35 cellular contexts compared by ENCODE assay signal in the genomic region with DNA sequence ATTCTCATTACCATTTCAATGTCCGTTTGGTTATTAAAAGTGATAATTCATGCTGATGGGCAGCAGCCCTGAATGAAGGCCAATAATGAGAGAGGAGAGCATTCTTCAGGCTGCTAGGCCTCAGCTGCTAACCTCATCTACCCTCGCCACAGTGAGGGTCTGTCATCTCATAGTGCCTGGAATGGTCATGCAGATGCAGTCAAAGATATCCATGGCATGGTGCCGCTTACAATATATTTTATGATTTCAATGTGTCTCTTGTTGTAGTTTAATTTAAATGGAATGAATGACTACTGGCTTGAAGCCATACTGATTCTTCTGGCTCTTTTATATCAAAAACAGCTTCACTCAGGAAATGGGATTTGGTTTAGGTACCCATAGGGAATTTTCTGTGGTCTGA.
"Had no signal": no experiment of that assay in that cellular context is flagged by ENCODE, and none has a peak within 500 bp of the region (broad histone marks: within the 10 kb centered on the region; RNA-seq: fewer than 3 reads in every experiment).

No MANE protein-coding gene starts in this region.

- H3K27ac ChIP-seq: adrenal gland, body of pancreas, breast epithelium, cardiac muscle cell, colonic mucosa, gastroesophageal sphincter had no signal

- H3K27me3 Mint-ChIP-seq: activated CD4-positive, alpha-beta memory T cell treated with anti-CD3 and anti-CD28 coated beads for 36 hours; activated CD4-positive, alpha-beta T cell treated with anti-CD3 and anti-CD28 coated beads, Interleukin-2, amount 10 ng/mL, durations not matched to agents 24 days and 14 days; activated CD8-positive, alpha-beta memory T cell treated with anti-CD3 and anti-CD28 coated beads, Interleukin-2, amount 10 ng/mL, durations not matched to agents 7 days and 5 days; activated naive CD8-positive, alpha-beta T cell treated with anti-CD3 and anti-CD28 coated beads, Interleukin-2, amount 50 U/mL, for 24 hours had no signal

- H3K4me3 Mint-ChIP-seq: activated CD4-positive, alpha-beta memory T cell treated with anti-CD3 and anti-CD28 coated beads for 36 hours; activated CD4-positive, alpha-beta T cell treated with anti-CD3 and anti-CD28 coated beads for 36 hours; activated CD4-positive, alpha-beta T cell treated with anti-CD3 and anti-CD28 coated beads, Interleukin-2, amount 10 ng/mL, durations not matched to agents 24 days and 14 days; activated CD8-positive, alpha-beta memory T cell treated with anti-CD3 and anti-CD28 coated beads, Interleukin-2, amount 10 ng/mL, durations not matched to agents 7 days and 5 days; activated CD8-positive, alpha-beta T cell treated with anti-CD3 and anti-CD28 coated beads, Interleukin-2, amount 10 ng/mL, durations not matched to agents 7 days and 5 days; activated naive CD4-positive, alpha-beta T cell treated with anti-CD3 and anti-CD28 coated beads for 36 hours; activated naive CD4-positive, alpha-beta T cell treated with anti-CD3 and anti-CD28 coated beads, Interleukin-2, amount 50 U/mL, for 24 hours; activated naive CD8-positive, alpha-beta T cell treated with anti-CD3 and anti-CD28 coated beads for 36 hours; activated naive CD8-positive, alpha-beta T cell treated with anti-CD3 and anti-CD28 coated beads, Interleukin-2, amount 50 U/mL, for 24 hours; activated T-helper 1 cell treated with anti-CD3 and anti-CD28 coated beads, Interleukin-12 subunit alpha, Interleukin-12 subunit beta, Interleukin-2, Interleukin-4 antibody, amounts not matched to agents 30 ng/mL and 10 ng/mL and 1 ng/mL, durations not matched to agents 14 hours and 24 hours and 36 hours; endodermal cell; T-helper 17 cell; T-helper 2 cell treated with Interferon-gamma antibody and Interleukin-4, amounts not matched to agents 5 μg/mL and 100 μg/mL, for 36 hours had no signal

- H3K4me1 ChIP-seq: body of pancreas, breast epithelium, colonic mucosa had no signal

- DNase-seq: activated CD4-positive, alpha-beta memory T cell treated with anti-CD3 and anti-CD28 coated beads for 36 hours; activated CD4-positive, alpha-beta T cell treated with anti-CD3 and anti-CD28 coated beads for 36 hours; activated CD4-positive, alpha-beta T cell treated with anti-CD3 and anti-CD28 coated beads, Interleukin-2, amount 10 ng/mL, durations not matched to agents 24 days and 14 days; activated CD4-positive, CD25-positive, alpha-beta regulatory T cell; activated CD4-positive, CD25-positive, alpha-beta regulatory T cell treated with anti-CD3 and anti-CD28 coated beads, Interleukin-2, amount 50 U/mL, for 72 hours; activated CD8-positive, alpha-beta memory T cell treated with anti-CD3 and anti-CD28 coated beads, Interleukin-2, amount 10 ng/mL, durations not matched to agents 7 days and 5 days; activated CD8-positive, alpha-beta memory T cell treated with anti-CD3 and anti-CD28 coated beads, Interleukin-2, amount 50 U/mL, for 4 hours; activated CD8-positive, alpha-beta T cell treated with anti-CD3 and anti-CD28 coated beads, Interleukin-2, amount 10 ng/mL, durations not matched to agents 7 days and 5 days; activated effector memory CD4-positive, alpha-beta T cell treated with anti-CD3 and anti-CD28 coated beads, Interleukin-2, amount 50 U/mL, for 16 hours; activated naive CD4-positive, alpha-beta T cell treated with anti-CD3 and anti-CD28 coated beads for 36 hours; activated naive CD8-positive, alpha-beta T cell treated with anti-CD3 and anti-CD28 coated beads for 36 hours; activated naive CD8-positive, alpha-beta T cell treated with anti-CD3 and anti-CD28 coated beads, Interleukin-2, amount 50 U/mL, for 24 hours; activated T-cell treated with anti-CD3 and anti-CD28 coated beads, Interleukin-2, amount 50 U/mL, for 1 hour; activated T-cell treated with anti-CD3 and anti-CD28 coated beads, Interleukin-2, amount 50 U/mL, for 48 hours; adrenal gland; aorta; body of pancreas; central memory CD4-positive, alpha-beta T cell; cerebellar nuclear complex; colonic mucosa; effector memory CD4-positive, alpha-beta T cell; endodermal cell; foreskin melanocyte; T-helper 1 cell; T-helper 17 cell; T1000 had no signal

- H3K36me3 Mint-ChIP-seq: activated CD4-positive, alpha-beta memory T cell treated with anti-CD3 and anti-CD28 coated beads for 36 hours; activated CD8-positive, alpha-beta memory T cell treated with anti-CD3 and anti-CD28 coated beads, Interleukin-2, amount 10 ng/mL, durations not matched to agents 7 days and 5 days; activated naive CD4-positive, alpha-beta T cell treated with anti-CD3 and anti-CD28 coated beads, Interleukin-2, amount 50 U/mL, for 24 hours; activated naive CD8-positive, alpha-beta T cell treated with anti-CD3 and anti-CD28 coated beads for 36 hours had no signal

- H3K4me3 ChIP-seq: adrenal gland, body of pancreas, breast epithelium, cardiac muscle cell, colonic mucosa, gastroesophageal sphincter, heart right ventricle had no signal

- H3K4me1 Mint-ChIP-seq: activated CD4-positive, alpha-beta T cell treated with anti-CD3 and anti-CD28 coated beads for 36 hours; activated CD4-positive, alpha-beta T cell treated with anti-CD3 and anti-CD28 coated beads, Interleukin-2, amount 10 ng/mL, durations not matched to agents 24 days and 14 days; activated CD8-positive, alpha-beta memory T cell treated with anti-CD3 and anti-CD28 coated beads, Interleukin-2, amount 10 ng/mL, durations not matched to agents 7 days and 5 days; activated naive CD4-positive, alpha-beta T cell treated with anti-CD3 and anti-CD28 coated beads, Interleukin-2, amount 50 U/mL, for 24 hours; activated naive CD8-positive, alpha-beta T cell treated with anti-CD3 and anti-CD28 coated beads for 36 hours; activated naive CD8-positive, alpha-beta T cell treated with anti-CD3 and anti-CD28 coated beads, Interleukin-2, amount 50 U/mL, for 24 hours; endodermal cell; T-helper 17 cell had no signal

- H3K27me3 ChIP-seq: adrenal gland, body of pancreas, breast epithelium, cardiac muscle cell, colonic mucosa, gastroesophageal sphincter, heart right ventricle had no signal

- ATAC-seq: activated CD4-positive, alpha-beta T cell treated with anti-CD3 and anti-CD28 coated beads for 36 hours; activated CD8-positive, alpha-beta memory T cell treated with anti-CD3 and anti-CD28 coated beads, Interleukin-2, amount 10 ng/mL, durations not matched to agents 7 days and 5 days; activated CD8-positive, alpha-beta T cell treated with anti-CD3 and anti-CD28 coated beads, Interleukin-2, amount 10 ng/mL, durations not matched to agents 7 days and 5 days; activated naive CD8-positive, alpha-beta T cell treated with anti-CD3 and anti-CD28 coated beads, Interleukin-2, amount 50 U/mL, for 24 hours; body of pancreas; esophagus mucosa; gastroesophageal sphincter; T-helper 17 cell had no signal

- H3K9me3 Mint-ChIP-seq: activated CD4-positive, alpha-beta memory T cell treated with anti-CD3 and anti-CD28 coated beads for 36 hours; activated CD4-positive, alpha-beta T cell treated with anti-CD3 and anti-CD28 coated beads, Interleukin-2, amount 10 ng/mL, durations not matched to agents 24 days and 14 days; activated naive CD4-positive, alpha-beta T cell treated with anti-CD3 and anti-CD28 coated beads for 36 hours; activated naive CD4-positive, alpha-beta T cell treated with anti-CD3 and anti-CD28 coated beads, Interleukin-2, amount 50 U/mL, for 24 hours; activated naive CD8-positive, alpha-beta T cell treated with anti-CD3 and anti-CD28 coated beads for 36 hours; activated naive CD8-positive, alpha-beta T cell treated with anti-CD3 and anti-CD28 coated beads, Interleukin-2, amount 50 U/mL, for 24 hours; activated T-helper 1 cell treated with anti-CD3 and anti-CD28 coated beads, Interleukin-12 subunit alpha, Interleukin-12 subunit beta, Interleukin-2, Interleukin-4 antibody, amounts not matched to agents 30 ng/mL and 10 ng/mL and 1 ng/mL, durations not matched to agents 14 hours and 24 hours and 36 hours; activated T-helper 2 cell treated with anti-CD3 and anti-CD28 coated beads, Interferon-gamma antibody, Interleukin-2, Interleukin-4, amounts not matched to agents 10 μg/mL and 5 μg/mL and 100 μg/mL, durations not matched to agents 14 hours and 24 hours and 36 hours; endodermal cell; T-helper 2 cell treated with Interferon-gamma antibody and Interleukin-4, amounts not matched to agents 5 μg/mL and 100 μg/mL, for 36 hours had no signal

- H3K9me3 ChIP-seq: adrenal gland, body of pancreas, breast epithelium, colonic mucosa, gastroesophageal sphincter, heart right ventricle had no signal

- H3K36me3 ChIP-seq: adrenal gland, breast epithelium, cardiac muscle cell, colonic mucosa, gastroesophageal sphincter, heart right ventricle had no signal

- H3K27ac Mint-ChIP-seq: activated CD4-positive, alpha-beta memory T cell treated with anti-CD3 and anti-CD28 coated beads for 36 hours; activated CD4-positive, alpha-beta T cell treated with anti-CD3 and anti-CD28 coated beads for 36 hours; activated CD4-positive, alpha-beta T cell treated with anti-CD3 and anti-CD28 coated beads, Interleukin-2, amount 10 ng/mL, durations not matched to agents 24 days and 14 days; activated CD8-positive, alpha-beta memory T cell treated with anti-CD3 and anti-CD28 coated beads, Interleukin-2, amount 10 ng/mL, durations not matched to agents 7 days and 5 days; activated CD8-positive, alpha-beta T cell treated with anti-CD3 and anti-CD28 coated beads, Interleukin-2, amount 10 ng/mL, durations not matched to agents 7 days and 5 days; activated naive CD4-positive, alpha-beta T cell treated with anti-CD3 and anti-CD28 coated beads for 36 hours; activated naive CD8-positive, alpha-beta T cell treated with anti-CD3 and anti-CD28 coated beads for 36 hours; activated naive CD8-positive, alpha-beta T cell treated with anti-CD3 and anti-CD28 coated beads, Interleukin-2, amount 50 U/mL, for 24 hours; activated T-helper 1 cell treated with anti-CD3 and anti-CD28 coated beads, Interleukin-12 subunit alpha, Interleukin-12 subunit beta, Interleukin-2, Interleukin-4 antibody, amounts not matched to agents 30 ng/mL and 10 ng/mL and 1 ng/mL, durations not matched to agents 14 hours and 24 hours and 36 hours; activated T-helper 2 cell treated with anti-CD3 and anti-CD28 coated beads, Interferon-gamma antibody, Interleukin-2, Interleukin-4, amounts not matched to agents 10 μg/mL and 5 μg/mL and 100 μg/mL, durations not matched to agents 14 hours and 24 hours and 36 hours; endodermal cell; T-helper 17 cell; T-helper 2 cell treated with Interferon-gamma antibody and Interleukin-4, amounts not matched to agents 5 μg/mL and 100 μg/mL, for 36 hours had no signal
